ENCODE assay signal across 8 cellular contexts in the genomic region with DNA sequence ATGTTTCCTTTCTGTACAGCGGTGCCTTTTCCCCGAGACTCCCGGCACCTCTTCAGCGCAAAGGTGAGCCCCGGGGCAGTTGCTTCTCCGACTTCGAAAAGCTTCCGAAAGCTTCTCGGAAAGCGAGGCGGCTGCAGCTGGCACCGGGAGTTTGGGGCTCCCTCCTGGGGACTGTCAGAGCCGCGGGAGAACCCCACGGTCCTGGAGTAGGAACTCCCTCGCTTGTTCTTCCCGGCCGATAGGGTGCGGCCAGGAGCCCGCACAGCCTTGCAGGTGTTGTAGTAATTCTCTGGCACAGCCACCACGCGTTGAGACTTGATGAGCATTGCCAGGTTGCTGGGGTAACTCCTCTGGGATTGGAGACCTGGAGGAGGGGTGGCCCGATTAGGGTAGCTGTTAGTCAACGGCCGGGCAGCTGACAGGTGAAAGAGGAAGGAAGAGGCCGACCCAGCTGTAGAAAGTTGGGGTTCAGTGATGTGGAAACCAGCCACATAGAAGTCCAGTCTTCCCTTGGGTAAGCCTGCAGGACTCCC.
DNase-seq lines count a peak whose midpoint lies in the region; ATAC-seq lines count a peak whose summit lies in the region.

No MANE protein-coding gene starts in this region.

- in situ Hi-C loops in T47D (cut with HindIII; ENCODE audit: low pct_unique_long_range_greater_than_20kb, low sequenced_read_pairs): no loop called here

- DNase-seq in activated T-cell treated with anti-CD3 and anti-CD28 coated beads for 1 hour (ENCODE audit: low read depth): peak; percentile 29
- no peak for DNase-seq in activated T-cell treated with anti-CD3 and anti-CD28 coated beads for 4 hours
- peak; percentile 62 for DNase-seq in NCI-H1436 treated with DMSO at 0.1 percent for 48 hours (lab: John Stamatoyannopoulos, UW)
- DNase-seq in T-helper 2 cell: peak in 4 of 5 experiments; percentile 15 to 38 (median 30)
- DNase-seq in T47D (ENCODE audit: low read depth in 1 of 2, low spot score in 1 of 2): peak; percentile 86 to 95
- DNase-seq in islet precursor cell: peak; percentile 87
- DNase-seq in stimulated activated CD4-positive, alpha-beta T cell treated with anti-CD3 and anti-CD28 coated beads, Interleukin-12 subunit alpha, Interleukin-12 subunit beta, amount 100 ng/mL, for 48 hours (ENCODE audit: low read depth in 2 of 3, low spot score in 1 of 3): peak in 2 of 3 donors; percentile 26 to 34

- ATAC-seq in HG02938 (IDR thresholded peaks at IDR 0.05; ENCODE audit: unreplicated experiment): peak; percentile 23
